In genomic region chr9:136377351-136378170, GRCh38 we compare ENCODE assay signal across 18 cellular contexts.
"Had no signal": no experiment of that assay in that cellular context is flagged by ENCODE, and none has a peak within 500 bp of the region (broad histone marks: within the 10 kb centered on the region; RNA-seq: fewer than 3 reads in every experiment).

No MANE protein-coding gene starts in this region.

- H3K9ac ChIP-seq: parathyroid adenoma had no signal

- H2AFZ ChIP-seq: parathyroid adenoma had no signal

- H3K4me1 ChIP-seq: ascending aorta, foreskin keratinocyte, parathyroid adenoma had no signal

- H3K27ac ChIP-seq: ascending aorta, breast epithelium, foreskin keratinocyte, parathyroid adenoma, thoracic aorta, upper lobe of right lung had no signal

- H3K27me3 ChIP-seq: ascending aorta, breast epithelium, foreskin keratinocyte, neutrophil, upper lobe of right lung had no signal

- ATAC-seq: activated naive CD8-positive, alpha-beta T cell treated with anti-CD3 and anti-CD28 coated beads, Interleukin-2, amount 50 U/mL, for 24 hours; activated T-helper 17 cell treated with anti-CD3 and anti-CD28 coated beads, Interleukin-2, amount 50 U/mL, for 72 hours; effector memory CD8-positive, alpha-beta T cell; foreskin keratinocyte; left ventricle myocardium superior; natural killer cell; stimulated activated effector memory CD8-positive, alpha-beta T cell treated with anti-CD3 and anti-CD28 coated beads, Interleukin-12 subunit alpha, Interleukin-12 subunit beta, amount 100 ng/mL, for 72 hours; upper lobe of right lung had no signal

- DNase-seq: activated CD4-positive, alpha-beta T cell treated with anti-CD3 and anti-CD28 coated beads, Interleukin-2, amount 50 U/mL, for 1 hour; activated CD8-positive, alpha-beta memory T cell treated with anti-CD3 and anti-CD28 coated beads for 24 hours; activated naive CD4-positive, alpha-beta T cell treated with Interleukin-2 at 50 U/mL for 16 hours; activated naive CD8-positive, alpha-beta T cell treated with anti-CD3 and anti-CD28 coated beads, Interleukin-2, amount 50 U/mL, for 24 hours; cerebellar nuclear complex; effector memory CD8-positive, alpha-beta T cell; foreskin keratinocyte; left ventricle myocardium superior; mesenchymal stem cell; natural killer cell; upper lobe of right lung had no signal

- H3K9me3 ChIP-seq: ascending aorta, breast epithelium, neutrophil, thoracic aorta, upper lobe of right lung had no signal

- H3K36me3 ChIP-seq: breast epithelium had no signal

- H3K79me2 ChIP-seq: parathyroid adenoma had no signal

- H3K4me3 ChIP-seq: ascending aorta, breast epithelium, thoracic aorta, upper lobe of right lung had no signal
